ENCODE assay signal across 10 cellular contexts in the genomic region with DNA sequence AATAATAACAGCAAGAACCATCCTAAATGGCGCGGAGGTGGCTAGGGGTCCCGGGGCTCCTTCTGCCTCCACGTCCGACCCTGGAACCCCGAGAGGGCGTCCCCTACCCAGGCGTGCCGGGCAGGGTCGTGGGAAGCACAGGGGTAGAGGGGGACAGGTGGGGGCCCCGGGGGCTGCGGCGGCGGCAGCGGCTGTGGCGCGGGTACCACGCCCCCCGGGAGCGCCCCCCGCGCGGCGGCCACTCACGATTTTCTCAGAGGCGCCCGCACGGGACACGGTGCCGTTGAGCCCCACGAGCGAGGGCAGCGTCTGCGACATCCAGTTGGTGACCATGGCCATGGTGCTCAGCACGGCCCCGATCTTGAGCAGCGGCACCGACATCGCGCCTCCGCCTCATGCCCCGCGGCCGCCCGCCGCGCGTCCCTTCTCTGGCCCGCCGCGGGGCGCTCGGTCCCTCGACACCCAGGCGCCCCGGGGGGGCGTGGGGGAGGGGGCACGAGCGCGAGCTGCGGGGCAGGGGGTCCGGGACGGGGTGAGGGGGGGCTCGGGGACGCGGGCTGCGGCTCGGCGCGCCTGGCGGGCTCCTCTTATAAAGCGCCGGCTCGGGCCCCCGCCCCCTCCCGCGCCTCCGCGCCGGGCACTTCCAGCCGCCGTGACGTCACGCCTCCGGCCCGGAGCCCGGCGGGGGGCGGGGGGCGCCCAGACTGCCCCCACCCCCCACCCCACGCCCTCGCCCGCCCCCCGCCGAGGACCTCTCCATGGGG. TPM values are rescaled to one million over a fixed set of nuclear protein-coding genes. Genes with fewer than 3 reads are reported as not detected.
DNase-seq lines count a peak whose midpoint lies in the region; ATAC-seq, FAIRE-seq and TF ChIP-seq lines count a peak whose summit lies in the region.
"Had no signal": no experiment of that assay in that cellular context is flagged by ENCODE, and none has a peak within 500 bp of the region (broad histone marks: within the 10 kb centered on the region; RNA-seq: fewer than 3 reads in every experiment).

No MANE protein-coding gene starts in this region.

- no peak overlapping the region for H3K27ac ChIP-seq in kidney (ENCODE audit: low read depth in 2 of 2, low read length in 2 of 2)
- no peak overlapping the region for H3K27ac ChIP-seq in tibial artery

- no peak for FAIRE-seq in kidney (lab: Jason Lieb, UNC)

- peaks cover 0 to 65% of the 10 kb centered on the region in 2 donors for H3K27me3 ChIP-seq in tibial artery

- H3K4me3 ChIP-seq in kidney (ENCODE audit: low read length in 2 of 2) (no peak overlapping the region), tibial artery (peak overlapping the region; percentile 35 to 49)

- H3K9ac ChIP-seq in kidney (ENCODE audit: low read length in 2 of 2) = no peak overlapping the region

- H3K27me3 Mint-ChIP-seq in activated naive CD8-positive, alpha-beta T cell treated with anti-CD3 and anti-CD28 coated beads for 36 hours = peaks cover 31% of the 10 kb centered on the region

- no peaks in the 10 kb centered on the region for H3K36me3 Mint-ChIP-seq in activated naive CD8-positive, alpha-beta T cell treated with anti-CD3 and anti-CD28 coated beads for 36 hours

- peak overlapping the region; percentile 49 for H3K4me3 Mint-ChIP-seq in activated naive CD8-positive, alpha-beta T cell treated with anti-CD3 and anti-CD28 coated beads for 36 hours

- no peak overlapping the region for H3K27ac Mint-ChIP-seq in activated naive CD8-positive, alpha-beta T cell treated with anti-CD3 and anti-CD28 coated beads for 36 hours

- peaks cover 0 to 3% of the 10 kb centered on the region in 2 donors for H3K4me1 ChIP-seq in kidney (ENCODE audit: control insufficient read depth in 1 of 2, insufficient read depth in 1 of 2, low read depth in 1 of 2, low read length in 2 of 2)
- peaks cover 0 to 20% (median 19%) of the 10 kb centered on the region in 4 donors for H3K4me1 ChIP-seq in tibial artery

- H3K9me3 ChIP-seq in kidney (ENCODE audit: control insufficient read depth in 1 of 2, low read length in 2 of 2) (no peaks in the 10 kb centered on the region), tibial artery (no peaks in the 10 kb centered on the region)

- H3K36me3 ChIP-seq in kidney (ENCODE audit: control insufficient read depth in 1 of 2, insufficient read depth in 2 of 2, low read length in 2 of 2) = no peaks in the 10 kb centered on the region
- H3K36me3 ChIP-seq in tibial artery = no peaks in the 10 kb centered on the region

- TF ChIP-seq CTCF in kidney (IDR thresholded peaks at IDR 0.05; ENCODE audit: borderline replicate concordance, extremely low read depth, insufficient read depth) (no peak), tibial artery (IDR thresholded peaks at IDR 0.05) (no peak)

- peaks cover 6% of the 10 kb centered on the region for H3K4me1 Mint-ChIP-seq in activated naive CD8-positive, alpha-beta T cell treated with anti-CD3 and anti-CD28 coated beads for 36 hours

- ATAC-seq in GM19452 (IDR thresholded peaks at IDR 0.05; ENCODE audit: unreplicated experiment) = no peak

- no peaks in the 10 kb centered on the region for H3K9me3 Mint-ChIP-seq in activated naive CD8-positive, alpha-beta T cell treated with anti-CD3 and anti-CD28 coated beads for 36 hours

- intact Hi-C loops in kidney (cut with DNase I) (no loop called here), tibial artery (cut with DNase I; ENCODE audit: low total_unique reads) (no loop called here)

- peak; percentile 65 for DNase-seq in activated effector memory CD4-positive, alpha-beta T cell treated with anti-CD3 and anti-CD28 coated beads, Interleukin-2, amount 50 U/mL, for 16 hours
- DNase-seq in activated effector memory CD4-positive, alpha-beta T cell treated with Interleukin-2 at 50 U/mL for 16 hours = no peak
- DNase-seq in activated naive CD8-positive, alpha-beta T cell treated with anti-CD3 and anti-CD28 coated beads for 36 hours = peak; percentile 26
- DNase-seq in kidney = peak; percentile 64
- DNase-seq in tibial artery = no peak
- DNase-seq in SKM-1 (lab: John Stamatoyannopoulos, UW; ENCODE audit: unreplicated experiment) = no peak
- DNase-seq in hepatic stellate cell (ENCODE audit: low spot score) = no peak
- DNase-seq: activated CD4-positive, alpha-beta T cell treated with anti-CD3 and anti-CD28 coated beads, Interleukin-2, amount 50 U/mL, for 1 hour had no signal

RNA-seq across cellular contexts. Expression of a gene that starts 22.9 kb away (rescaled TPM):
- total RNA-seq in activated naive CD8-positive, alpha-beta T cell treated with anti-CD3 and anti-CD28 coated beads for 36 hours = 1 to 10 TPM; 2.7 to 2.9 TPM
- 2.1 TPM for total RNA-seq in kidney
- 5.4 TPM for polyA plus RNA-seq in kidney (ENCODE audit: insufficient read depth, low read depth, low replicate concordance)
- total RNA-seq: HT1080 had no signal

Comparison
In these comparisons a context has a peak if more than half of its experiments do, and no peak if none do; other contexts are left out.
1. DNase-seq: peak in activated effector memory CD4-positive, alpha-beta T cell treated with anti-CD3 and anti-CD28 coated beads, Interleukin-2, amount 50 U/mL, for 16 hours (single experiment), activated naive CD8-positive, alpha-beta T cell treated with anti-CD3 and anti-CD28 coated beads for 36 hours (single experiment) and kidney (single experiment); none in activated effector memory CD4-positive, alpha-beta T cell treated with Interleukin-2 at 50 U/mL for 16 hours (single experiment), tibial artery (0 of 2), SKM-1 (single experiment) and hepatic stellate cell (single experiment).
2. H3K4me3 ChIP-seq: peak in tibial artery (2 of 2); none in kidney (0 of 2).